In genomic region chr6:167408235-167408869, GRCh38 we compare ENCODE assay signal across 22 cellular contexts.
"Had no signal": no experiment of that assay in that cellular context is flagged by ENCODE, and none has a peak within 500 bp of the region (broad histone marks: within the 10 kb centered on the region; RNA-seq: fewer than 3 reads in every experiment).

No MANE protein-coding gene starts in this region.

- H3K9me3 Mint-ChIP-seq: naive thymus-derived CD4-positive, alpha-beta T cell; nephron progenitor cell had no signal

- H3K4me1 ChIP-seq: esophagus squamous epithelium, right atrium auricular region, sigmoid colon had no signal

- H3K9me3 ChIP-seq: esophagus squamous epithelium, neutrophil, ovary, right atrium auricular region, sigmoid colon, stomach, thoracic aorta, transverse colon had no signal

- DNase-seq: cortex of kidney; dorsolateral prefrontal cortex; effector memory CD4-positive, alpha-beta T cell; esophagus squamous epithelium; foreskin fibroblast; kidney glomerular epithelial cell; mammary epithelial cell; naive thymus-derived CD4-positive, alpha-beta T cell; nephron progenitor cell; ovary; sigmoid colon; stimulated activated CD4-positive, alpha-beta T cell treated with anti-CD3 and anti-CD28 coated beads, Interleukin-12 subunit alpha, Interleukin-12 subunit beta, amount 100 ng/mL, for 4 hours; stimulated activated naive CD4-positive, alpha-beta T cell; stomach; substantia nigra; transverse colon had no signal

- H3K36me3 Mint-ChIP-seq: naive thymus-derived CD4-positive, alpha-beta T cell had no signal

- H3K27ac Mint-ChIP-seq: naive thymus-derived CD4-positive, alpha-beta T cell; nephron progenitor cell had no signal

- H3K36me3 ChIP-seq: esophagus squamous epithelium, neutrophil, ovary, right atrium auricular region, sigmoid colon, stomach, thoracic aorta, transverse colon had no signal

- H3K4me3 Mint-ChIP-seq: naive thymus-derived CD4-positive, alpha-beta T cell; nephron progenitor cell had no signal

- H3K27me3 ChIP-seq: hepatocyte, neutrophil, ovary, right atrium auricular region, stomach, transverse colon had no signal

- H3K4me3 ChIP-seq: dorsolateral prefrontal cortex, esophagus squamous epithelium, hepatocyte, ovary, right atrium auricular region, sigmoid colon, skin epidermis, stomach, thoracic aorta, transverse colon had no signal

- H3K27ac ChIP-seq: dorsolateral prefrontal cortex, epithelial cell of prostate, esophagus squamous epithelium, hepatocyte, neutrophil, ovary, right atrium auricular region, sigmoid colon, skin epidermis, stomach, thoracic aorta, transverse colon had no signal

- ATAC-seq: naive thymus-derived CD4-positive, alpha-beta T cell had no signal
